Comparison of ENCODE assay signal across 8 cellular contexts in genomic region chr1:938088-938683, GRCh38. TPM values are rescaled to one million over a fixed set of nuclear protein-coding genes. Genes with fewer than 3 reads are reported as not detected.
DNase-seq lines count a peak whose midpoint lies in the region; ATAC-seq and TF ChIP-seq lines count a peak whose summit lies in the region.

No MANE protein-coding gene starts in this region.

- H3K4me2 ChIP-seq in MM.1S (ENCODE audit: low read depth, low read length) (no peak overlapping the region), neural progenitor cell (no peak overlapping the region)

- H3K27ac Mint-ChIP-seq in neural progenitor cell, result no peak overlapping the region

- TF ChIP-seq CTCF in MM.1S (IDR thresholded peaks at IDR 0.05; ENCODE audit: low read length) (peak; percentile 42), choroid plexus epithelial cell (conservative IDR thresholded peaks at IDR 0.05; ENCODE audit: low read depth, low read length) (peak; percentile 42), neural progenitor cell (IDR thresholded peaks at IDR 0.05) (no peak)

- no peak overlapping the region for H3K4me3 ChIP-seq in MM.1S (ENCODE audit: low read length)
- H3K4me3 ChIP-seq in choroid plexus epithelial cell (ENCODE audit: low read depth, low read length), result no peak overlapping the region
- H3K4me3 ChIP-seq in neural progenitor cell, result no peak overlapping the region

- DNase-seq in DMS53 (lab: John Stamatoyannopoulos, UW) (peak; percentile 74), MM.1S (peak; percentile 10), choroid plexus epithelial cell (ENCODE audit: low read depth) (peak; percentile 58), neural progenitor cell (ENCODE audit: low spot score) (no peak), NCI-H345 (lab: John Stamatoyannopoulos, UW) (no peak), pons (ENCODE audit: low spot score) (no peak)

- H3K9ac ChIP-seq in MM.1S (ENCODE audit: low read length) (no peak overlapping the region), neural progenitor cell (no peak overlapping the region)

- H4K20me1 ChIP-seq in MM.1S (ENCODE audit: insufficient read depth, low read length) (peaks cover 7% of the 10 kb centered on the region; the same call in 1 of the 2 replicates), neural progenitor cell (ENCODE audit: low read depth) (peaks cover 85% of the 10 kb centered on the region)

- H3K4me1 ChIP-seq in MM.1S (ENCODE audit: low read length) (peaks cover 11% of the 10 kb centered on the region; the same call in 1 of the 2 replicates), neural progenitor cell (peaks cover 31% of the 10 kb centered on the region)

- H3K27ac ChIP-seq in MM.1S (ENCODE audit: low read length) (no peak overlapping the region), neural progenitor cell (no peak overlapping the region)

- H2AFZ ChIP-seq in MM.1S (ENCODE audit: low read length) (no peak overlapping the region), neural progenitor cell (replicated peaks) (no peak overlapping the region)

- no peaks in the 10 kb centered on the region for H3K36me3 Mint-ChIP-seq in neural progenitor cell

- peaks cover 85% of the 10 kb centered on the region for H3K27me3 ChIP-seq in MM.1S (replicated peaks; ENCODE audit: insufficient read depth, low read length)
- H3K27me3 ChIP-seq in neural progenitor cell, result peaks cover 93% of the 10 kb centered on the region

- H3K79me2 ChIP-seq in MM.1S (ENCODE audit: low read length) (no peaks in the 10 kb centered on the region), neural progenitor cell (ENCODE audit: low read depth) (no peaks in the 10 kb centered on the region)

- H3K4me1 Mint-ChIP-seq in neural progenitor cell, result peaks cover 33% of the 10 kb centered on the region

- H3K36me3 ChIP-seq in MM.1S (replicated peaks; ENCODE audit: insufficient read depth, low read length) (no peaks in the 10 kb centered on the region), neural progenitor cell (no peaks in the 10 kb centered on the region)

- no peaks in the 10 kb centered on the region for H3K9me3 ChIP-seq in MM.1S (replicated peaks; ENCODE audit: insufficient read depth, low read length)
- no peaks in the 10 kb centered on the region for H3K9me3 ChIP-seq in neural progenitor cell (ENCODE audit: low read depth)

- ATAC-seq in GM21529 (IDR thresholded peaks at IDR 0.05; ENCODE audit: unreplicated experiment) (no peak), GM18868 (IDR thresholded peaks at IDR 0.05; ENCODE audit: unreplicated experiment) (no peak)

- H3F3A ChIP-seq in MM.1S (ENCODE audit: insufficient read depth, low read length) (no peaks in the 10 kb centered on the region), neural progenitor cell (ENCODE audit: low read depth) (peaks cover 33% of the 10 kb centered on the region)

- no peaks in the 10 kb centered on the region for H3K9me2 ChIP-seq in MM.1S (replicated peaks; ENCODE audit: insufficient read depth, low read length)

- peak overlapping the region; percentile 27 for H3K4me3 Mint-ChIP-seq in neural progenitor cell

- peaks cover 2% of the 10 kb centered on the region for H3K9me3 Mint-ChIP-seq in neural progenitor cell

- H3K27me3 Mint-ChIP-seq in neural progenitor cell (ENCODE audit: insufficient read depth, low read depth), result peaks cover 42% of the 10 kb centered on the region

RNA-seq across cellular contexts. Expression of gene SAMD11, which starts 14.5 kb away (rescaled TPM):
- total RNA-seq in neural progenitor cell (ENCODE audit: low replicate concordance), result 0.15 TPM in 1 of 2 replicates, not detected in the other

RNA-seq across cellular contexts. Expression of gene NOC2L, which starts 20.9 kb away (rescaled TPM):
- 39.6 and 69.1 TPM in 2 replicates for total RNA-seq in neural progenitor cell (ENCODE audit: low replicate concordance)

RNA-seq across cellular contexts. Expression of gene KLHL17, which starts 22.2 kb away (rescaled TPM):
- 10.7 and 33.8 TPM in 2 replicates for total RNA-seq in neural progenitor cell (ENCODE audit: low replicate concordance)

RNA-seq across cellular contexts. Expression of gene PLEKHN1, which starts 28.1 kb away (rescaled TPM):
- 0.09 TPM in 1 of 2 replicates, not detected in the other for total RNA-seq in neural progenitor cell (ENCODE audit: low replicate concordance)

RNA-seq across cellular contexts. Expression of gene PERM1, which starts 43.7 kb away (rescaled TPM):
- not detected in 2 replicates for total RNA-seq in neural progenitor cell (ENCODE audit: low replicate concordance)

Comparison
In these comparisons a context has a peak if more than half of its experiments do, and no peak if none do; other contexts are left out.
1. DNase-seq: peak in DMS53 (single experiment), MM.1S (single experiment) and choroid plexus epithelial cell (single experiment); none in neural progenitor cell (single experiment), NCI-H345 (single experiment) and pons (single experiment).